30 cellular contexts compared by ENCODE assay signal in genomic region chr16:85810097-85810741, GRCh38. TPM values are rescaled to one million over a fixed set of nuclear protein-coding genes. Genes with fewer than 3 reads are reported as not detected.
"Had no signal": no experiment of that assay in that cellular context is flagged by ENCODE, and none has a peak within 500 bp of the region (broad histone marks: within the 10 kb centered on the region; RNA-seq: fewer than 3 reads in every experiment).

No MANE protein-coding gene starts in this region.

- H3K4me1 Mint-ChIP-seq: immature natural killer cell, neural crest cell had no signal

- ATAC-seq: activated CD4-positive, CD25-positive, alpha-beta regulatory T cell treated with anti-CD3 and anti-CD28 coated beads, Interleukin-2, amount 50 U/mL, for 24 hours; gastroesophageal sphincter; left lung; lower lobe of right lung had no signal

- H3K27me3 ChIP-seq: ascending aorta, vagina had no signal

- H3K27ac Mint-ChIP-seq: activated naive CD8-positive, alpha-beta T cell treated with anti-CD3 and anti-CD28 coated beads, Interleukin-2, amount 10 ng/mL, durations not matched to agents 7 days and 5 days; immature natural killer cell; T-helper 1 cell treated with Interleukin-12 subunit alpha and Interleukin-12 subunit beta and Interleukin-4 antibody, amounts not matched to agents 30 μg/mL and 1 μg/mL, for 36 hours; type B pancreatic cell had no signal

- H3K4me3 ChIP-seq: ascending aorta, gastroesophageal sphincter, left lung, lower lobe of right lung, vagina had no signal

- H3K27ac ChIP-seq: ascending aorta, brain microvascular endothelial cell, gastroesophageal sphincter, left lung, lower lobe of right lung, vagina, WERI-Rb-1 had no signal

- H3K4me1 ChIP-seq: ascending aorta, gastroesophageal sphincter, left lung, lower lobe of right lung, vagina had no signal

- DNase-seq: activated CD4-positive, alpha-beta T cell treated with anti-CD3 and anti-CD28 coated beads for 48 hours; activated CD4-positive, alpha-beta T cell treated with anti-CD3 and anti-CD28 coated beads, Interleukin-2, amount 50 U/mL, for 48 hours; activated CD8-positive, alpha-beta memory T cell treated with anti-CD3 and anti-CD28 coated beads for 24 hours; activated effector memory CD4-positive, alpha-beta T cell treated with Interleukin-2 at 50 U/mL for 16 hours; activated naive CD4-positive, alpha-beta T cell treated with Interleukin-2 at 50 U/mL for 16 hours; activated naive CD8-positive, alpha-beta T cell treated with anti-CD3 and anti-CD28 coated beads, Interleukin-2, amount 10 ng/mL, durations not matched to agents 7 days and 5 days; brain microvascular endothelial cell; cortex of kidney; hypothalamus; immature natural killer cell; left lung; lower lobe of right lung; mesendoderm; occipital lobe; right cardiac atrium; stimulated activated CD4-positive, alpha-beta T cell treated with anti-CD3 and anti-CD28 coated beads, Interleukin-15, amount 100 ng/mL, for 24 hours; stimulated activated CD4-positive, alpha-beta T cell treated with anti-CD3 and anti-CD28 coated beads, Interleukin-2, amount 100 ng/mL, for 24 hours; stimulated activated naive CD4-positive, alpha-beta T cell treated with Interleukin-2 at 50 U/mL for 16 hours; substantia nigra; SW 1271; T1000; WERI-Rb-1 had no signal

- FAIRE-seq: endothelial cell of umbilical vein had no signal

- H3K9me3 Mint-ChIP-seq: activated naive CD8-positive, alpha-beta T cell treated with anti-CD3 and anti-CD28 coated beads, Interleukin-2, amount 10 ng/mL, durations not matched to agents 7 days and 5 days; immature natural killer cell; neural crest cell; T-helper 1 cell treated with Interleukin-12 subunit alpha and Interleukin-12 subunit beta and Interleukin-4 antibody, amounts not matched to agents 30 μg/mL and 1 μg/mL, for 36 hours; type B pancreatic cell had no signal

- H3K9me3 ChIP-seq: ascending aorta, gastroesophageal sphincter, left lung, lower lobe of right lung, vagina had no signal

- H3K4me3 Mint-ChIP-seq: activated naive CD8-positive, alpha-beta T cell treated with anti-CD3 and anti-CD28 coated beads, Interleukin-2, amount 10 ng/mL, durations not matched to agents 7 days and 5 days; immature natural killer cell; neural crest cell; T-helper 1 cell treated with Interleukin-12 subunit alpha and Interleukin-12 subunit beta and Interleukin-4 antibody, amounts not matched to agents 30 μg/mL and 1 μg/mL, for 36 hours; type B pancreatic cell had no signal

RNA-seq across cellular contexts. Expression of gene C16orf74, which starts 59.3 kb away (rescaled TPM):
- total RNA-seq: ascending aorta had no signal
